ENCODE assay signal across 8 cellular contexts in the genomic region with DNA sequence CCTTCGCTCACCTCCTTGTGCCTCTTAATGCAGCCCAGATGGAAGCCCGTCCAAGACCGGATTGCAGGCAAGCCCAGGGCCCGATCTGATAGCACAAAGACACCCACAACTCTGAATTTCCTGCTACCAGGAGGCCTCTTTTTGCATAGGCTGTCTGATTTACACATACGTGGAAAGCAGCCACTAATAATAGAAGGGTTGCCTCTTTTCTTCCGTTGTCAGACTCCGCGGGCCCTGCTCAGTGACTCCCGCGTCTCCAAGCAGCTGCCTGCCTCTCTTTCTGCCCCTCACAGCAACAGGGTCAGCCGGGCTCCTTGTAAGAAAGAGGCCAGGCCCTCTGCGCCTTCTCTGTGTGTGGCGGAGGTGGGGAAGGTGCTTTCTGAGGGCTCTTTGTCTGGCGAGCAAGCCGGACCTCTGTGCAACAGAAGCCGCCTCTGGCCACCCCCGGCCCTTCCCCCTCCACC. TPM values are rescaled to one million over a fixed set of nuclear protein-coding genes. Genes with fewer than 3 reads are reported as not detected.
DNase-seq lines count a peak whose midpoint lies in the region; ATAC-seq and TF ChIP-seq lines count a peak whose summit lies in the region.

No MANE protein-coding gene starts in this region.

- peaks cover 86% of the 10 kb centered on the region for H3K4me1 Mint-ChIP-seq in T-helper 2 cell treated with Interferon-gamma antibody and Interleukin-4, amounts not matched to agents 5 μg/mL and 100 μg/mL, for 36 hours (ENCODE audit: low read depth)
- peaks cover 99% of the 10 kb centered on the region for H3K4me1 Mint-ChIP-seq in stimulated activated naive CD8-positive, alpha-beta T cell treated with anti-CD3 and anti-CD28 coated beads, Interleukin-15, Interleukin-2, amounts not matched to agents 100 ng/mL and 50 ng/mL, for 24 hours (ENCODE audit: low read depth)

- peaks cover 100% of the 10 kb centered on the region for H3K4me1 ChIP-seq in left ventricle myocardium inferior

- H3K4me3 ChIP-seq in left ventricle myocardium inferior: peak overlapping the region; percentile 37

- H3K9me3 Mint-ChIP-seq in T-helper 2 cell treated with Interferon-gamma antibody and Interleukin-4, amounts not matched to agents 5 μg/mL and 100 μg/mL, for 36 hours: no peaks in the 10 kb centered on the region
- no peaks in the 10 kb centered on the region for H3K9me3 Mint-ChIP-seq in stimulated activated naive CD8-positive, alpha-beta T cell treated with anti-CD3 and anti-CD28 coated beads, Interleukin-15, Interleukin-2, amounts not matched to agents 100 ng/mL and 50 ng/mL, for 24 hours

- H3K4me3 Mint-ChIP-seq in T-helper 2 cell treated with Interferon-gamma antibody and Interleukin-4, amounts not matched to agents 5 μg/mL and 100 μg/mL, for 36 hours: peak overlapping the region; percentile 84
- H3K4me3 Mint-ChIP-seq in stimulated activated naive CD8-positive, alpha-beta T cell treated with anti-CD3 and anti-CD28 coated beads, Interleukin-15, Interleukin-2, amounts not matched to agents 100 ng/mL and 50 ng/mL, for 24 hours: peak overlapping the region; percentile 83

- DNase-seq in NOMO-1 (lab: John Stamatoyannopoulos, UW; ENCODE audit: unreplicated experiment in 2 of 2) (peak; percentile 39 to 53), NOMO-1 treated with dmso at 0.1 percent for 144 hours (lab: John Stamatoyannopoulos, UW; ENCODE audit: unreplicated experiment) (no peak), left ventricle myocardium inferior (no peak), NCI-H1048 (lab: John Stamatoyannopoulos, UW) (no peak), hippocampal formation (lab: John Stamatoyannopoulos, UW) (no peak)
- DNase-seq in T-helper 2 cell treated with Interferon-gamma antibody and Interleukin-4, amounts not matched to agents 5 μg/mL and 100 μg/mL, for 36 hours (ENCODE audit: low spot score): no peak

- ATAC-seq in HG03039 (IDR thresholded peaks at IDR 0.05; ENCODE audit: unreplicated experiment): peak; percentile 44

- peaks cover 45% of the 10 kb centered on the region for H3K36me3 Mint-ChIP-seq in T-helper 2 cell treated with Interferon-gamma antibody and Interleukin-4, amounts not matched to agents 5 μg/mL and 100 μg/mL, for 36 hours (ENCODE audit: low read depth)
- H3K36me3 Mint-ChIP-seq in stimulated activated naive CD8-positive, alpha-beta T cell treated with anti-CD3 and anti-CD28 coated beads, Interleukin-15, Interleukin-2, amounts not matched to agents 100 ng/mL and 50 ng/mL, for 24 hours (ENCODE audit: low read depth): peaks cover 4% of the 10 kb centered on the region

- peak overlapping the region; percentile 87 for H3K27ac Mint-ChIP-seq in T-helper 2 cell treated with Interferon-gamma antibody and Interleukin-4, amounts not matched to agents 5 μg/mL and 100 μg/mL, for 36 hours
- H3K27ac Mint-ChIP-seq in stimulated activated naive CD8-positive, alpha-beta T cell treated with anti-CD3 and anti-CD28 coated beads, Interleukin-15, Interleukin-2, amounts not matched to agents 100 ng/mL and 50 ng/mL, for 24 hours: peak overlapping the region; percentile 97

- H3K27me3 Mint-ChIP-seq in T-helper 2 cell treated with Interferon-gamma antibody and Interleukin-4, amounts not matched to agents 5 μg/mL and 100 μg/mL, for 36 hours (ENCODE audit: low read depth): no peaks in the 10 kb centered on the region
- H3K27me3 Mint-ChIP-seq in stimulated activated naive CD8-positive, alpha-beta T cell treated with anti-CD3 and anti-CD28 coated beads, Interleukin-15, Interleukin-2, amounts not matched to agents 100 ng/mL and 50 ng/mL, for 24 hours: no peaks in the 10 kb centered on the region

- intact Hi-C loops in left ventricle myocardium inferior (cut with micrococcal nuclease): no loop called here

- H3K9me3 ChIP-seq in left ventricle myocardium inferior (replicated peaks): no peaks in the 10 kb centered on the region

- peak overlapping the region; percentile 86 for H3K27ac ChIP-seq in left ventricle myocardium inferior (replicated peaks)

- peaks cover 6% of the 10 kb centered on the region for H3K27me3 ChIP-seq in left ventricle myocardium inferior (ENCODE audit: low read depth)

- no peak for TF ChIP-seq CTCF in left ventricle myocardium inferior (IDR thresholded peaks at IDR 0.05; ENCODE audit: borderline replicate concordance)

- no peaks in the 10 kb centered on the region for H3K36me3 ChIP-seq in left ventricle myocardium inferior

RNA-seq across cellular contexts. Expression of gene FLI1, which starts 26.7 kb away (rescaled TPM):
- 16.4 TPM for total RNA-seq in left ventricle myocardium inferior

Comparison
In these comparisons a context has a peak if more than half of its experiments do, and no peak if none do; other contexts are left out.
1. DNase-seq: peak in NOMO-1 (2 of 2); none in NOMO-1 treated with dmso at 0.1 percent for 144 hours (single experiment), T-helper 2 cell treated with Interferon-gamma antibody and Interleukin-4, amounts not matched to agents 5 μg/mL and 100 μg/mL, for 36 hours (single experiment), left ventricle myocardium inferior (single experiment), NCI-H1048 (single experiment) and hippocampal formation (0 of 2).